ENCODE assay signal across 25 cellular contexts in genomic region chr6:160050022-160050421, GRCh38.
"Had no signal": no experiment of that assay in that cellular context is flagged by ENCODE, and none has a peak within 500 bp of the region (broad histone marks: within the 10 kb centered on the region; RNA-seq: fewer than 3 reads in every experiment).

No MANE protein-coding gene starts in this region.

- H3K4me3 ChIP-seq: MG63, SJSA1, SK-N-MC had no signal

- H3K4me1 ChIP-seq: SJSA1 had no signal

- H3K27ac ChIP-seq: SJSA1, SK-N-MC had no signal

- DNase-seq: IMR-90, Karpas-422, KG1, MG63, NCI-H1092, NCI-H1105 treated with DMSO at 0.1 percent for 48 hours, NCI-H1417 treated with DMSO at 0.1 percent for 48 hours, NCI-H146, NCI-H1694 treated with DMSO at 0.1 percent for 48 hours, NCI-H1930, NCI-H2081, NCI-H2107, NCI-H2171, NCI-H226, NCI-H446, NCI-H510A, NCI-H524 treated with DMSO at 0.1 percent for 48 hours, NCI-H69, NCI-H774, Right ventricle myocardium superior, RPMI8226, SIG-M5 had no signal

- H3K9me3 ChIP-seq: MG63, SJSA1 had no signal

- ATAC-seq: HepG2 had no signal

- H3K27me3 ChIP-seq: MG63, SJSA1 had no signal
